ENCODE assay signal across 11 cellular contexts in the genomic region with DNA sequence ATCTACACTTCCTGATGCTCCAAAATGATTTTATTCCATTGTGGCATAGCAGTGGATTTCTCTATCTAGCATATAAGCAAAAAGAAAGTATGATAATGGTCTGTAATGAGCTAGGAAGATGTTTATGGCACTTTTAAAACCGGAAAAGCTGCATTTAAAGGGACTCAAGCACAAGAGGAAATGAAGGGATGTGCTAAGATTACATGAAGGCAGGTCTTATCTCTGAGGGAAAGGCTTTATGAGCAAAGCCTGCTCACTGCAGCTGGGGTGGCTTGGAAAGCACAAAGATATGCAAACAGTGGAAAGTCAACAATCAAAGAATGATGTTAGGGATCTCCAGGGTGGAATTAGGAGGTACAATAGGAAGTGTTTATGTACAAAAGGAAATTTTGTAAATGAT.
DNase-seq lines count a peak whose midpoint lies in the region; TF ChIP-seq lines count a peak whose summit lies in the region.
"Had no signal": no experiment of that assay in that cellular context is flagged by ENCODE, and none has a peak within 500 bp of the region (broad histone marks: within the 10 kb centered on the region; RNA-seq: fewer than 3 reads in every experiment).

No MANE protein-coding gene starts in this region.

- CTCF ChIA-PET in AG04450 (lab: Charles Lee): interaction anchor here (0.7 kb wide), 1 partner anchor 1268 kb away, joined by 3 read pairs; no protein-coding TSS in a partner anchor

- H4K20me1 ChIP-seq in hepatocyte (ENCODE audit: insufficient read depth, poor library complexity, severe bottlenecking): no peaks in the 10 kb centered on the region

- no peaks in the 10 kb centered on the region for H3K9me2 ChIP-seq in hepatocyte (replicated peaks; ENCODE audit: insufficient read depth)

- H3K4me3 ChIP-seq in AG04450 (ENCODE audit: low read depth, low read length) (no peak overlapping the region), SJCRH30 (no peak overlapping the region), hepatocyte (no peak overlapping the region), WERI-Rb-1 (ENCODE audit: low read depth, low read length) (no peak overlapping the region)
- H3K4me3 ChIP-seq: body of pancreas had no signal

- DNase-seq in AG04450 (ENCODE audit: low read depth, low spot score) (peak; percentile 41), HuH-7 (ENCODE audit: low spot score) (peak; percentile 28), SJCRH30 (peak in 1 of 2 experiments; percentile 44), hepatocyte (ENCODE audit: low spot score) (peak; percentile 58), WERI-Rb-1 (no peak)
- DNase-seq in effector CD4-positive, alpha-beta T cell: no peak
- no peak for DNase-seq in effector CD8-positive, alpha-beta T cell (lab: John Stamatoyannopoulos, UW)
- DNase-seq in activated CD8-positive, alpha-beta memory T cell treated with anti-CD3 and anti-CD28 coated beads, Interleukin-2, amount 50 U/mL, for 4 hours: no peak
- DNase-seq: activated CD4-positive, alpha-beta memory T cell treated with anti-CD3 and anti-CD28 coated beads for 36 hours; hypothalamus had no signal

- H3K4me1 ChIP-seq in SJCRH30 (peaks cover 43% of the 10 kb centered on the region), hepatocyte (ENCODE audit: insufficient read depth) (peaks cover 9% of the 10 kb centered on the region)

- H2AFZ ChIP-seq in hepatocyte: no peak overlapping the region

- H3K27ac ChIP-seq in AG04450 (ENCODE audit: low read depth, low read length): no peak overlapping the region
- H3K27ac ChIP-seq in SJCRH30: peak overlapping the region; percentile 29; the same call in 1 of the 2 replicates
- H3K27ac ChIP-seq in hepatocyte: peak overlapping the region; percentile 74
- H3K27ac ChIP-seq in WERI-Rb-1: no peak overlapping the region
- H3K27ac ChIP-seq: body of pancreas had no signal

- no peaks in the 10 kb centered on the region for H3K36me3 ChIP-seq in SJCRH30
- H3K36me3 ChIP-seq in hepatocyte (replicated peaks; ENCODE audit: insufficient read depth, low read depth): no peaks in the 10 kb centered on the region
- no peaks in the 10 kb centered on the region for H3K36me3 ChIP-seq in WERI-Rb-1

- 0% methylated on average over 1 of the region's 1 CpG for WGBS in hepatocyte (ENCODE audit: low lambda C conversion rate, missing lambda C conversion rate)

- H3K9me3 ChIP-seq in AG04450 (ENCODE audit: control insufficient read depth, insufficient read depth, low read length) (no peaks in the 10 kb centered on the region), SJCRH30 (replicated peaks) (no peaks in the 10 kb centered on the region), hepatocyte (ENCODE audit: low read depth) (no peaks in the 10 kb centered on the region), WERI-Rb-1 (ENCODE audit: severe bottlenecking) (no peaks in the 10 kb centered on the region)
- H3K9me3 ChIP-seq: body of pancreas had no signal

- no peak for TF ChIP-seq CTCF in AG04450 (IDR thresholded peaks at IDR 0.05; ENCODE audit: low read depth, low read length)
- TF ChIP-seq CTCF in hepatocyte (IDR thresholded peaks at IDR 0.05; ENCODE audit: poor library complexity): no peak
- TF ChIP-seq CTCF in WERI-Rb-1 (IDR thresholded peaks at IDR 0.05; ENCODE audit: low read depth, low read length): no peak

- H3K27me3 ChIP-seq in AG04450 (ENCODE audit: control insufficient read depth, insufficient read depth, low read length): no peaks in the 10 kb centered on the region
- H3K27me3 ChIP-seq in SJCRH30: no peaks in the 10 kb centered on the region
- H3K27me3 ChIP-seq in hepatocyte: no peaks in the 10 kb centered on the region
- H3K27me3 ChIP-seq in WERI-Rb-1 (ENCODE audit: insufficient read depth, low read depth, severe bottlenecking): no peaks in the 10 kb centered on the region
- H3K27me3 ChIP-seq: body of pancreas had no signal

- POLR2A ChIA-PET in AG04450 (lab: Yijun Ruan, JAX): no interaction called here

- H3K79me2 ChIP-seq in hepatocyte: no peaks in the 10 kb centered on the region

- peak overlapping the region; percentile 56 for H3K4me2 ChIP-seq in hepatocyte

Comparison
In these comparisons a context has a peak if more than half of its experiments do, and no peak if none do; other contexts are left out.
1. DNase-seq: peak in AG04450 (single experiment), HuH-7 (single experiment) and hepatocyte (single experiment); none in effector CD4-positive, alpha-beta T cell (single experiment), effector CD8-positive, alpha-beta T cell (single experiment), activated CD8-positive, alpha-beta memory T cell treated with anti-CD3 and anti-CD28 coated beads, Interleukin-2, amount 50 U/mL, for 4 hours (single experiment) and WERI-Rb-1 (single experiment).
2. H3K27ac ChIP-seq: peak in SJCRH30 (single experiment) and hepatocyte (single experiment); none in AG04450 (single experiment) and WERI-Rb-1 (single experiment).